Comparison of ENCODE assay signal across 8 cellular contexts in the genomic region with DNA sequence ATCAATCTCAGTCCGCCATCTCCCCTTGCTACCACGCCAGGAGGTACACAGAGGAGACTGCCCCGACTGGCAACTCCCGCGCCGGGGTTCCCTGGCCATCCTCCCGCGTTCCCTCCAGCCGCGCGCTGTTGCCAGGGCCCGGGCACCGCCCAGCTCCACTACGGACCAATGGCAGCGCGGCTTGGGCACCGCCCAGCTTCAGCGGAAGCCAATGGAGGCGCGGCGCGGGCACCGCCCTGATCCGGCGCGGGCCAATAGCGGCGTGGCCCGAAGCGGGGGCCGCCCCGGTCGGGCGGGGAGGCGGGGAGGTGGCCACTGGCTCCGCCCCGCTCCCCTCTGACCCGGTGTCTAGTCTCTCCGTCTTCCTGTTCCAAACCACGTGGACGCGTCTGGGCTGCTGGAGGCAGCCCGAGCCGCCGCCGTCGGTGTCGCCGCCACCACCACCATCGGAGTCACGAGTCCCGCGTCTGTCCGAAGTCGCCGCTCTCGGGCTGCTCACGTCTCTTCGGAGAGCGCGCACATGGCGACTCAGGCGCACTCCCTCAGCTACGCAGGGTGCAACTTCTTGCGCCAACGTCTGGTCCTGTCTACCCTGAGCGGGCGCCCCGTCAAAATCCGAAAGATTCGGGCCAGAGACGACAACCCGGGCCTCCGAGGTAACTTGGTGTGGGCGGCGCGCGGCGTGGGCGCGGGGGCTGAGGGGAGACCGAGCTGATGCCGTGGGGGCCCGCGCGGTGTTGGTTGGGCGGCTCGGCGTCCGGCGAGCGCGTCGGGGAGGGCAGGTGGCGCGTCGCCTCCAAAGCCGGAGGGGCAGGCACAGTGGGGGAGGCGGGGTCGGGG. TPM values are rescaled to one million over a fixed set of nuclear protein-coding genes. Genes with fewer than 3 reads are reported as not detected.
DNase-seq lines count a peak whose midpoint lies in the region; ATAC-seq and TF ChIP-seq lines count a peak whose summit lies in the region.

A gene with protein sequence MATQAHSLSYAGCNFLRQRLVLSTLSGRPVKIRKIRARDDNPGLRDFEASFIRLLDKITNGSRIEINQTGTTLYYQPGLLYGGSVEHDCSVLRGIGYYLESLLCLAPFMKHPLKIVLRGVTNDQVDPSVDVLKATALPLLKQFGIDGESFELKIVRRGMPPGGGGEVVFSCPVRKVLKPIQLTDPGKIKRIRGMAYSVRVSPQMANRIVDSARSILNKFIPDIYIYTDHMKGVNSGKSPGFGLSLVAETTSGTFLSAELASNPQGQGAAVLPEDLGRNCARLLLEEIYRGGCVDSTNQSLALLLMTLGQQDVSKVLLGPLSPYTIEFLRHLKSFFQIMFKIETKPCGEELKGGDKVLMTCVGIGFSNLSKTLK (plus strand): TSS at position 373 of the 840 bp plus-strand sequence. CDS start 148 bp downstream, at position 521.

- H3K36me3 ChIP-seq in liver (ENCODE audit: control insufficient read depth in 4 of 4, insufficient read depth in 3 of 4, low read depth in 1 of 4, low read length in 3 of 4): no peaks in the 10 kb centered on the region

- H3K27ac ChIP-seq in C4-2B: peak within 1 kb of the TSS; percentile 84
- H3K27ac ChIP-seq in liver (ENCODE audit: low read depth in 1 of 2, low read length in 2 of 2): peak within 1 kb of the TSS; percentile 94 to 95

- H3K27me3 ChIP-seq in liver (ENCODE audit: control insufficient read depth in 4 of 4, insufficient read depth in 4 of 4, low read length in 3 of 4): no peaks in the 10 kb centered on the region

- WGBS in liver: under 1% methylated on average over 100 of the region's 100 CpGs

- peak within 1 kb of the TSS; percentile 65 to 95 (median 95) for H3K4me3 ChIP-seq in liver (ENCODE audit: low read depth in 1 of 3, low read length in 3 of 3)

- peak in 1 of 2 donors; percentile 14 for TF ChIP-seq RAD21 in liver (IDR thresholded peaks at IDR 0.05)

- peaks cover 1 to 28% (median 17%) of the 10 kb centered on the region in 4 donors for H3K4me1 ChIP-seq in liver (ENCODE audit: control insufficient read depth in 4 of 4, insufficient read depth in 4 of 4, low read length in 3 of 4)

- peak; percentile 99 for DNase-seq in NCI-H774 (lab: John Stamatoyannopoulos, UW)
- DNase-seq in activated CD4-positive, alpha-beta T cell treated with anti-CD3 and anti-CD28 coated beads, Interleukin-2, amount 50 U/mL, for 48 hours: peak; percentile 96
- DNase-seq in dermis microvascular lymphatic vessel endothelial cell (ENCODE audit: low read depth in 2 of 2): peak; percentile 87 to 97
- DNase-seq in stimulated activated CD4-positive, alpha-beta T cell treated with anti-CD3 and anti-CD28 coated beads, Interleukin-4, amount 100 ng/mL, for 24 hours: peak; percentile 96

- no peaks in the 10 kb centered on the region for H3K9me3 ChIP-seq in liver (ENCODE audit: control insufficient read depth in 4 of 4, low read length in 3 of 4)

- ATAC-seq in GM19395 (IDR thresholded peaks at IDR 0.05; ENCODE audit: unreplicated experiment) (peak; percentile 96), HG03565 (IDR thresholded peaks at IDR 0.05; ENCODE audit: unreplicated experiment) (peak; percentile 96)

- peak within 1 kb of the TSS; percentile 56 to 76 for H3K9ac ChIP-seq in liver (ENCODE audit: low read depth in 1 of 2, low read length in 2 of 2)

- TF ChIP-seq CTCF in C4-2B (conservative IDR thresholded peaks at IDR 0.05) (no peak), liver (IDR thresholded peaks at IDR 0.05; ENCODE audit: low read depth, low read length, missing input control) (no peak)

TF ChIP-seq in liver, 16 proteins besides CTCF, POLR2A, EP300 and RAD21:
- TF ChIP-seq NR2F2 (IDR thresholded peaks at IDR 0.05): no peak
- TF ChIP-seq JUND (IDR thresholded peaks at IDR 0.05): no peak
- peak; percentile 79 for TF ChIP-seq SP1 (IDR thresholded peaks at IDR 0.05)
- no peak for TF ChIP-seq RXRA (IDR thresholded peaks at IDR 0.05)
- no peak for TF ChIP-seq FOXA2 (IDR thresholded peaks at IDR 0.05)
- no peak for TF ChIP-seq YY1 (IDR thresholded peaks at IDR 0.05)
- peak in 1 of 2 donors; percentile 9 for TF ChIP-seq HNF4A (conservative IDR thresholded peaks at IDR 0.05)
- TF ChIP-seq HNF4G (IDR thresholded peaks at IDR 0.05): no peak
- TF ChIP-seq, protein P1, sequence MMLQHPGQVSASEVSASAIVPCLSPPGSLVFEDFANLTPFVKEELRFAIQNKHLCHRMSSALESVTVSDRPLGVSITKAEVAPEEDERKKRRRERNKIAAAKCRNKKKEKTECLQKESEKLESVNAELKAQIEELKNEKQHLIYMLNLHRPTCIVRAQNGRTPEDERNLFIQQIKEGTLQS (IDR thresholded peaks at IDR 0.05): no peak
- TF ChIP-seq GABPA (IDR thresholded peaks at IDR 0.05 in 1 of 2, conservative IDR thresholded peaks at IDR 0.05 in 1 of 2): no peak
- no peak for TF ChIP-seq FOXA1 (IDR thresholded peaks at IDR 0.05)
- TF ChIP-seq, protein P2, sequence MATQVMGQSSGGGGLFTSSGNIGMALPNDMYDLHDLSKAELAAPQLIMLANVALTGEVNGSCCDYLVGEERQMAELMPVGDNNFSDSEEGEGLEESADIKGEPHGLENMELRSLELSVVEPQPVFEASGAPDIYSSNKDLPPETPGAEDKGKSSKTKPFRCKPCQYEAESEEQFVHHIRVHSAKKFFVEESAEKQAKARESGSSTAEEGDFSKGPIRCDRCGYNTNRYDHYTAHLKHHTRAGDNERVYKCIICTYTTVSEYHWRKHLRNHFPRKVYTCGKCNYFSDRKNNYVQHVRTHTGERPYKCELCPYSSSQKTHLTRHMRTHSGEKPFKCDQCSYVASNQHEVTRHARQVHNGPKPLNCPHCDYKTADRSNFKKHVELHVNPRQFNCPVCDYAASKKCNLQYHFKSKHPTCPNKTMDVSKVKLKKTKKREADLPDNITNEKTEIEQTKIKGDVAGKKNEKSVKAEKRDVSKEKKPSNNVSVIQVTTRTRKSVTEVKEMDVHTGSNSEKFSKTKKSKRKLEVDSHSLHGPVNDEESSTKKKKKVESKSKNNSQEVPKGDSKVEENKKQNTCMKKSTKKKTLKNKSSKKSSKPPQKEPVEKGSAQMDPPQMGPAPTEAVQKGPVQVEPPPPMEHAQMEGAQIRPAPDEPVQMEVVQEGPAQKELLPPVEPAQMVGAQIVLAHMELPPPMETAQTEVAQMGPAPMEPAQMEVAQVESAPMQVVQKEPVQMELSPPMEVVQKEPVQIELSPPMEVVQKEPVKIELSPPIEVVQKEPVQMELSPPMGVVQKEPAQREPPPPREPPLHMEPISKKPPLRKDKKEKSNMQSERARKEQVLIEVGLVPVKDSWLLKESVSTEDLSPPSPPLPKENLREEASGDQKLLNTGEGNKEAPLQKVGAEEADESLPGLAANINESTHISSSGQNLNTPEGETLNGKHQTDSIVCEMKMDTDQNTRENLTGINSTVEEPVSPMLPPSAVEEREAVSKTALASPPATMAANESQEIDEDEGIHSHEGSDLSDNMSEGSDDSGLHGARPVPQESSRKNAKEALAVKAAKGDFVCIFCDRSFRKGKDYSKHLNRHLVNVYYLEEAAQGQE (IDR thresholded peaks at IDR 0.05): no peak

RNA-seq across cellular contexts. Expression of the gene that starts here (rescaled TPM):
- 9.1 and 10.6 TPM in 2 replicates for total RNA-seq in dermis microvascular lymphatic vessel endothelial cell
- total RNA-seq in liver: 100 to 1,000 TPM in 1 of 2 donors, 10 to 100 TPM in 1; 52.2 to 121 TPM
- 100 to 1,000 TPM in 1 of 2 donors, 10 to 100 TPM in 1; 53.6 to 120 TPM for polyA plus RNA-seq in liver

Comparison
In these comparisons a context has a peak if more than half of its experiments do, and no peak if none do; other contexts are left out.
1. Peak in every context shown above with its lines: DNase-seq, ATAC-seq, H3K4me3 ChIP-seq and H3K27ac ChIP-seq.